In the genomic region with DNA sequence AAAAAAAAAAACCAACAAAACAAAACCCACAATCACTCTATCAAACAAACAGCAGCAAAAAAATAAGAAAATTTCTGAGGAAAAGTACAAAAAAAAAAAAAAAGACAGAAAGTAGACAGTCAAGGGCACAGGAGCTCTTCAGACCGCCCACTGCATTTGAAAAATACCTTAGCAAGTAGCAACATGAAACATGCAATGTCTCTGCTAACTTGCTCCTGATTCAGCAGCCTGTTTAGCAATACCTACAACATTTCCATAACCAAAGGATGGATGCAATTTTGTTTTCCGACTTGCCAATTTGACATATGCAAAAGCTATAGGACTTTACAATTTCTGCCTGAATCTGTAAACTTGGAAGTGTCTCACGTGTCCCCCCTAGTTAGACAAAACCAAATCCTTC, we compare ENCODE assay signal across 23 cellular contexts. TPM values are rescaled to one million over a fixed set of nuclear protein-coding genes. Genes with fewer than 3 reads are reported as not detected.
DNase-seq lines count a peak whose midpoint lies in the region; ATAC-seq and TF ChIP-seq lines count a peak whose summit lies in the region.
"Had no signal": no experiment of that assay in that cellular context is flagged by ENCODE, and none has a peak within 500 bp of the region (broad histone marks: within the 10 kb centered on the region; RNA-seq: fewer than 3 reads in every experiment).

No MANE protein-coding gene starts in this region.

- no peaks in the 10 kb centered on the region for H3K9me3 ChIP-seq in CD8-positive, alpha-beta T cell (ENCODE audit: low read length)
- H3K9me3 ChIP-seq: esophagus muscularis mucosa, left lung, neutrophil, thoracic aorta had no signal

- H3K27me3 Mint-ChIP-seq in CD8-positive, alpha-beta T cell (ENCODE audit: low read depth), result no peaks in the 10 kb centered on the region
- no peaks in the 10 kb centered on the region for H3K27me3 Mint-ChIP-seq in naive B cell

- H3K27me3 ChIP-seq in CD8-positive, alpha-beta T cell (ENCODE audit: insufficient read depth, low read length), result no peaks in the 10 kb centered on the region
- H3K27me3 ChIP-seq: dorsolateral prefrontal cortex, esophagus muscularis mucosa, left lung, neutrophil had no signal

- TF ChIP-seq CTCF in AG10803 (conservative IDR thresholded peaks at IDR 0.05; ENCODE audit: low read length), result no peak
- TF ChIP-seq CTCF in CD8-positive, alpha-beta T cell (IDR thresholded peaks at IDR 0.05), result no peak

- no peak for ATAC-seq in CD8-positive, alpha-beta T cell
- ATAC-seq in naive B cell (ENCODE audit: low read depth in 2 of 2), result no peak
- ATAC-seq: left lung had no signal

- no peak overlapping the region for H3K4me3 ChIP-seq in AG10803 (ENCODE audit: low read length)
- no peak overlapping the region for H3K4me3 ChIP-seq in CD8-positive, alpha-beta T cell (ENCODE audit: low read depth, low read length)
- H3K4me3 ChIP-seq: dorsolateral prefrontal cortex, esophagus muscularis mucosa, left lung, thoracic aorta had no signal

- peaks cover 70% of the 10 kb centered on the region for H3K4me1 Mint-ChIP-seq in CD8-positive, alpha-beta T cell (ENCODE audit: low read depth)
- peaks cover 26 to 37% (median 26%) of the 10 kb centered on the region in 3 donors for H3K4me1 Mint-ChIP-seq in naive B cell

- POLR2A ChIA-PET in CD8-positive, alpha-beta T cell (lab: Charles Lee), result interaction anchor here (0.5 kb wide), 1 partner anchor 22 kb away, joined by 3 read pairs; no protein-coding TSS in a partner anchor

- DNase-seq in AG10803 (ENCODE audit: low read depth) (peak; percentile 23), amniotic epithelial cell (ENCODE audit: low read depth) (peak; percentile 70), naive B cell (no peak), anterior cingulate cortex (lab: John Stamatoyannopoulos, UW) (no peak), DMS153 (lab: John Stamatoyannopoulos, UW) (no peak), NCI-H1092 treated with DMSO at 0.1 percent for 48 hours (lab: John Stamatoyannopoulos, UW) (no peak)
- DNase-seq in CD8-positive, alpha-beta T cell, result no peak
- DNase-seq: activated CD4-positive, alpha-beta T cell treated with anti-CD3 and anti-CD28 coated beads, Interleukin-2, amount 50 U/mL, for 1 hour; activated T-cell treated with anti-CD3 and anti-CD28 coated beads, Interleukin-2, amount 50 U/mL, for 1 hour; dorsolateral prefrontal cortex; EL; GOT3; Kasumi-1; left lung; NCI-H1092; NCI-H2107; NCI-H526; Right ventricle myocardium superior; stimulated activated CD4-positive, alpha-beta T cell treated with anti-CD3 and anti-CD28 coated beads, Interleukin-12 subunit alpha, Interleukin-12 subunit beta, amount 100 ng/mL, for 4 hours; stimulated activated CD8-positive, alpha-beta memory T cell treated with anti-CD3 and anti-CD28 coated beads, Interleukin-4, amount 100 ng/mL, for 48 hours had no signal

- H3K27ac ChIP-seq in CD8-positive, alpha-beta T cell (ENCODE audit: low read depth, low read length), result no peak overlapping the region
- H3K27ac ChIP-seq: esophagus muscularis mucosa, left lung, neutrophil, thoracic aorta had no signal

- intact Hi-C loops in CD8-positive, alpha-beta T cell (cut with DNase I, micrococcal nuclease), result loop anchor here in 1 of 2 experiments (5.0 kb wide), 1 partner anchor 41 kb away; no protein-coding TSS in a partner anchor

- H3K36me3 Mint-ChIP-seq in CD8-positive, alpha-beta T cell, result peaks cover 69% of the 10 kb centered on the region
- peaks cover 0 to 13% of the 10 kb centered on the region in 2 donors for H3K36me3 Mint-ChIP-seq in naive B cell

- peaks cover 19% of the 10 kb centered on the region for H3K36me3 ChIP-seq in CD8-positive, alpha-beta T cell (ENCODE audit: insufficient read depth, low read length)

- H3K4me1 ChIP-seq in CD8-positive, alpha-beta T cell (ENCODE audit: insufficient read depth, low read length), result peaks cover 58% of the 10 kb centered on the region

- no peaks in the 10 kb centered on the region for H3K9me3 Mint-ChIP-seq in CD8-positive, alpha-beta T cell
- H3K9me3 Mint-ChIP-seq in naive B cell, result no peaks in the 10 kb centered on the region

- H3K4me3 Mint-ChIP-seq in CD8-positive, alpha-beta T cell, result peak overlapping the region; percentile 26
- H3K4me3 Mint-ChIP-seq in naive B cell, result no peak overlapping the region

- H3K27ac Mint-ChIP-seq in CD8-positive, alpha-beta T cell, result peak overlapping the region; percentile 85
- H3K27ac Mint-ChIP-seq in naive B cell, result peak overlapping the region in 4 of 6 donors; percentile 30 to 83 (median 70)

- CTCF ChIA-PET in CD8-positive, alpha-beta T cell (lab: Charles Lee), result interaction anchor here (2.6 kb wide), 1 partner anchor 58 kb away, joined by 11 read pairs; the partner anchor contains the start of gene SYNRG

RNA-seq across cellular contexts. Expression of gene SYNRG, which starts 57.4 kb away (rescaled TPM):
- total RNA-seq in CD8-positive, alpha-beta T cell, result 10 to 100 TPM; 46.4 to 47.0 TPM
- 10 to 100 TPM; 16.0 to 82.3 (median 58.0) TPM for polyA plus RNA-seq in naive B cell (ENCODE audit: low read depth in 6 of 6)

Comparison
In these comparisons a context has a peak if more than half of its experiments do, and no peak if none do; other contexts are left out.
1. DNase-seq: peak in AG10803 (single experiment) and amniotic epithelial cell (single experiment); none in CD8-positive, alpha-beta T cell (0 of 7), naive B cell (single experiment), anterior cingulate cortex (0 of 58), DMS153 (single experiment) and NCI-H1092 treated with DMSO at 0.1 percent for 48 hours (single experiment).